ENCODE assay signal across 8 cellular contexts in the genomic region with DNA sequence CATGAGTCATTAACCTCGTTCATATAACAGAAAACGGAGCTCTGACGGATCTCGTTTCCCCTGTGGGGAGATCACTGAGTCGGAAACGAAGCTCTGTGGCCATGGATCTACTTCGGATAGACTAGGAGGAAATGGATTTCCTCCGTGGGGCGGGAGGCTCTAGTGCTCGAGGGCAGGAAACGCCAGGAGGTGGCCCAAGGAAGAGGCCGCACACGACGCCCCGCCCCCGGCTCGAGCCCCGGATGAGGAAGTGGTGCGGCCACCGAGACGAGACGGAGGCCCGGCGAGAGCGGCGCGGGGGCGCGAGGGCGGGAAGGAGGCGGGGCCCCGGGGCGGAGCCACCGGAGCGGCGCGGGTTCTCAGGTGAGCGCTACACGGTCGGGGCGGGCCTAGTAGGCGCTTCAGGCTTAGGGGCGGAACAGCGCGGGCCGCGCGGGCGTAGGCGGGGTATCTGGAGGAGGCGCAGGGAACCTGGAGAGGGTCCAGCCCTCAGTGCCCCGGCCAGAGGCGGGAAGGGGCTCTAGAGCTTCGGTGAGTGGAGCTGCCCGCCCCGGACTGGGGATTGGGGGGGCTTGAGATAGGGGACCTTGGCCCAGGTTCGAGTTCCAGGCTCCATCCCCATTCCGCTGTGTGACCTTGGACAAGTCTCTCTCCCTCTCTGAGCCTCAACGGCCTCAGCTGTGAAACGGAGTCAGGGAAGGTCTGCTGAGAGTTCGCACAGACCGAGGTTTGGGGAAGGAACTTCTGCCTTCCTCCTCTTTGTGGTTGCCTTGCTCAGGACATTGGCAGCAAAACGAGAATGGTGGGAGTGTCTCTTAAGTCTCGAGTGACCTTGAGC. TPM values are rescaled to one million over a fixed set of nuclear protein-coding genes. Genes with fewer than 3 reads are reported as not detected.
A peak's percentile ranks its signal among the peaks of the same experiment; 100 is the strongest.
DNase-seq lines count a peak whose midpoint lies in the region; ATAC-seq and TF ChIP-seq lines count a peak whose summit lies in the region.

A gene (plus strand): TSS at position 386 of the 838 bp plus-strand sequence. CDS start 903 bp downstream, outside the sequence.

- in situ Hi-C loops in KBM-7 (cut with MboI; ENCODE audit: low pct_unique_long_range_greater_than_20kb, low sequenced_read_pairs) = no loop called here

- peak within 1 kb of the TSS; percentile 99 for H3K4me2 ChIP-seq in PC-9

- H3K27ac ChIP-seq in PC-9 = peak within 1 kb of the TSS; percentile 94

- peaks cover 29% of the 10 kb centered on the region for H3K79me2 ChIP-seq in PC-9 (ENCODE audit: low read depth)

- intact Hi-C loops in PC-9 (cut with micrococcal nuclease; ENCODE audit: unreplicated experiment) = loop anchor here (5.0 kb wide), 2 partner anchors 73 to 193 kb away; no protein-coding TSS in a partner anchor

- H3K9me2 ChIP-seq in PC-9 (ENCODE audit: insufficient read depth) = no peaks in the 10 kb centered on the region

- TF ChIP-seq CTCF in PC-9 (conservative IDR thresholded peaks at IDR 0.05) (no peak), epithelial cell of proximal tubule (conservative IDR thresholded peaks at IDR 0.05; ENCODE audit: low read depth, low read length) (no peak)

- H3K9me3 ChIP-seq in PC-9 (ENCODE audit: insufficient read depth, low read depth) = no peaks in the 10 kb centered on the region

- no peaks in the 10 kb centered on the region for H3K36me3 ChIP-seq in PC-9 (ENCODE audit: low read depth)

- H3K4me1 ChIP-seq in PC-9 (replicated peaks; ENCODE audit: insufficient read depth) = peaks cover 39% of the 10 kb centered on the region

- TSS peak; percentile 53 for BruUV-seq in PC-9 (replicated peaks; lab: Mats Ljungman, UMichigan)

- H4K20me1 ChIP-seq in PC-9 (ENCODE audit: insufficient read depth) = no peaks in the 10 kb centered on the region

- POLR2A ChIA-PET in PC-9 (lab: Charles Lee; ENCODE audit: unreplicated experiment) = interaction anchor here (0.6 to 0.8 kb wide), 5 partner anchors 88 to 1807 kb away, joined by 3 to 9 read pairs (median 3); no protein-coding TSS in a partner anchor

- DNase-seq in DMS114 treated with DMSO at 0.1 percent for 48 hours (lab: John Stamatoyannopoulos, UW; ENCODE audit: unreplicated experiment) = peak; percentile 81
- DNase-seq in KBM-7 = peak; percentile 97
- peak; percentile 94 to 99 for DNase-seq in PC-9
- DNase-seq in activated T-cell treated with anti-CD3 and anti-CD28 coated beads, Interleukin-2, amount 50 U/mL, for 1 hour = peak; percentile 98
- DNase-seq in epithelial cell of proximal tubule (ENCODE audit: low read depth) = peak; percentile 52
- peak; percentile 97 for DNase-seq in mucosa of gallbladder (ENCODE audit: low spot score)
- DNase-seq in stimulated activated CD8-positive, alpha-beta memory T cell treated with anti-CD3 and anti-CD28 coated beads, Interleukin-4, amount 100 ng/mL, for 4 hours (ENCODE audit: low read depth in 2 of 2, low spot score in 1 of 2) = peak; percentile 84 to 92

- no peaks in the 10 kb centered on the region for H3K27me3 ChIP-seq in PC-9 (ENCODE audit: insufficient read depth, low read depth)

- peak; percentile 59 for ATAC-seq in GM21576 (IDR thresholded peaks at IDR 0.05; ENCODE audit: unreplicated experiment)

- H3F3A ChIP-seq in PC-9 (ENCODE audit: insufficient read depth, low read depth) = peaks cover 25% of the 10 kb centered on the region

- peak within 1 kb of the TSS; percentile 95 for H3K4me3 ChIP-seq in PC-9
- peak within 1 kb of the TSS; percentile 96 for H3K4me3 ChIP-seq in epithelial cell of proximal tubule (ENCODE audit: low read depth, low read length)

- CTCF ChIA-PET in PC-9 (lab: Charles Lee) = interaction anchor here (0.6 to 1.1 kb wide), 2 partner anchors 65 to 193 kb away, joined by 3 read pairs; no protein-coding TSS in a partner anchor

- H2AFZ ChIP-seq in PC-9 = peak within 1 kb of the TSS; percentile 98

RNA-seq across cellular contexts. Expression of the gene that starts here (rescaled TPM):
- total RNA-seq in PC-9 (2021) (25.9 and 28.1 TPM in 2 replicates), epithelial cell of proximal tubule (5.4 and 10.3 TPM in 2 replicates), mucosa of gallbladder (30.5 TPM)

Comparison
In these comparisons a context has a peak if more than half of its experiments do, and no peak if none do; other contexts are left out.
1. Peak in every context shown above with its lines: DNase-seq, ATAC-seq, H3K4me3 ChIP-seq and H3K27ac ChIP-seq.